ENCODE assay signal across 32 cellular contexts in the genomic region with DNA sequence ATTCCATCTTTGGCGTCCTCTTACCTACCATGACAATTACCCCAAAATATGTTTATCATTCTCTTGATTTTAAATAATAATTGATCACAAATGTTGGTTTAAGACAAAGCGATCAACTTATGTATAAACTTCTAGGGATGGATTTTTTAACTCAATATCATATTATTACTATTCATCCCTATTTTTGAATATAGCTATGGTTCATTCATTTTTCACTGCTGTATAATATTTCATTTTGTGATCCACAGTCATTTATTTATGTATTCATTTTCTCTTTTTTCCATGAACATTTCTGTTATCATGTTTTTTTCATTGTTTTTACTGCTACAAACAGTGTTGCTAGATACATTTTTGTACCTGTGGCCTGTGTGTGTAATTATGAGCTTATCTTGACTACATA.
"Had no signal": no experiment of that assay in that cellular context is flagged by ENCODE, and none has a peak within 500 bp of the region (broad histone marks: within the 10 kb centered on the region; RNA-seq: fewer than 3 reads in every experiment).

No MANE protein-coding gene starts in this region.

- H3K4me3 ChIP-seq: MG63 had no signal

- DNase-seq: Karpas-422, Kasumi-1, MG63, MM.1S, NCI-H1048, NCI-H1092, NCI-H1092 treated with DMSO at 0.1 percent for 48 hours, NCI-H1105, NCI-H1105 treated with DMSO at 0.1 percent for 48 hours, NCI-H1417, NCI-H1417 treated with DMSO at 0.1 percent for 48 hours, NCI-H1436, NCI-H1436 treated with DMSO at 0.1 percent for 48 hours, NCI-H146, NCI-H1694, NCI-H1694 treated with DMSO at 0.1 percent for 48 hours, NCI-H187, NCI-H187 treated with DMSO at 0.1 percent for 48 hours, NCI-H1930, NCI-H2029, NCI-H2029 treated with DMSO at 0.1 percent for 48 hours, NCI-H2081, NCI-H2081 treated with DMSO at 0.1 percent for 48 hours, NCI-H2107, NCI-H2171, NCI-H2171 treated with DMSO at 0.1 percent for 48 hours, NCI-H2227 treated with DMSO at 0.1 percent for 48 hours, NCI-H345, NCI-H446, NCI-H446 treated with DMSO at 0.1 percent for 48 hours, NCI-H510A, NCI-H510A treated with DMSO at 0.1 percent for 48 hours had no signal

- H3K27me3 ChIP-seq: MG63 had no signal

- H3K9me3 ChIP-seq: MG63 had no signal

- H3K36me3 ChIP-seq: MG63 had no signal
